Comparison of ENCODE assay signal across 23 cellular contexts in genomic region chr5:145403959-145404358, GRCh38.
"Had no signal": no experiment of that assay in that cellular context is flagged by ENCODE, and none has a peak within 500 bp of the region (broad histone marks: within the 10 kb centered on the region; RNA-seq: fewer than 3 reads in every experiment).

No MANE protein-coding gene starts in this region.

- H3K4me3 ChIP-seq: esophagus squamous epithelium, gastrocnemius medialis, heart right ventricle, left lung, lower lobe of right lung, mucosa of descending colon had no signal

- H3K27me3 ChIP-seq: esophagus squamous epithelium, gastrocnemius medialis, heart right ventricle, left lung had no signal

- ATAC-seq: effector memory CD8-positive, alpha-beta T cell; esophagus mucosa; gastrocnemius medialis; heart right ventricle; left cardiac atrium; left lung; left ventricle myocardium superior; lower lobe of right lung; mucosa of descending colon; naive thymus-derived CD4-positive, alpha-beta T cell; natural killer cell had no signal

- H3K4me1 ChIP-seq: esophagus squamous epithelium, gastrocnemius medialis, heart right ventricle, left lung, lower lobe of right lung had no signal

- H3K27ac ChIP-seq: epithelial cell of prostate, esophagus squamous epithelium, gastrocnemius medialis, heart right ventricle, left lung, lower lobe of right lung had no signal

- H3K9me3 ChIP-seq: gastrocnemius medialis had no signal

- H3K36me3 ChIP-seq: esophagus squamous epithelium, gastrocnemius medialis, heart right ventricle, left lung, lower lobe of right lung had no signal

- DNase-seq: cortex of kidney; effector CD8-positive, alpha-beta T cell; effector memory CD8-positive, alpha-beta T cell; endodermal cell; erythroblast; esophagus squamous epithelium; foreskin fibroblast; foreskin melanocyte; gastrocnemius medialis; glutamatergic neuron; head of caudate nucleus; heart right ventricle; hippocampal formation; left cardiac atrium; left lung; left ventricle myocardium superior; lower lobe of right lung; mesenchymal stem cell; mucosa of descending colon; naive thymus-derived CD4-positive, alpha-beta T cell; natural killer cell had no signal
